8 cellular contexts compared by ENCODE assay signal in genomic region chr11:68038718-68039525, GRCh38. TPM values are rescaled to one million over a fixed set of nuclear protein-coding genes. Genes with fewer than 3 reads are reported as not detected.
DNase-seq lines count a peak whose midpoint lies in the region; ATAC-seq, FAIRE-seq and TF ChIP-seq lines count a peak whose summit lies in the region.

Gene TCIRG1 (plus strand): TSS chr11:68039025. CDS start chr11:68041272, 2,247 bp downstream.

- peak within 1 kb of the TSS; percentile 72 to 90 for H3K9ac ChIP-seq in K562 (ENCODE audit: insufficient read depth in 1 of 2, low read depth in 2 of 2, low read length in 2 of 2)

- H3K4me3 Mint-ChIP-seq in T-helper 2 cell treated with Interferon-gamma antibody and Interleukin-4, amounts not matched to agents 5 μg/mL and 100 μg/mL, for 36 hours: peak within 1 kb of the TSS; percentile 95

- no peaks in the 10 kb centered on the region for H3K27me3 Mint-ChIP-seq in T-helper 2 cell treated with Interferon-gamma antibody and Interleukin-4, amounts not matched to agents 5 μg/mL and 100 μg/mL, for 36 hours (ENCODE audit: low read depth)

- in situ Hi-C loops in K562 (cut with MboI): no loop called here

- FAIRE-seq in K562 (lab: Jason Lieb, UNC): peak; percentile 74

- peak within 1 kb of the TSS; percentile 95 for H2AFZ ChIP-seq in K562 (ENCODE audit: low read depth, low read length)

- H3K4me2 ChIP-seq in K562 (ENCODE audit: insufficient read depth, low read length): peak within 1 kb of the TSS; percentile 74

- DNase-seq in GM12865 (ENCODE audit: low read depth) (peak; percentile 84), HT-29 (ENCODE audit: low spot score) (peak; percentile 90), K562 (ENCODE audit: extremely low read depth in 1 of 4, low spot score in 3 of 4) (peak; percentile 90 to 94 (median 92)), iPS DF 4.7 (ENCODE audit: extremely low read depth, low spot score) (peak; percentile 36), skeletal muscle cell (ENCODE audit: low read depth) (no peak), OCI-M2 (lab: John Stamatoyannopoulos, UW; ENCODE audit: unreplicated experiment) (no peak)
- peak; percentile 68 for DNase-seq in T-helper 2 cell treated with Interferon-gamma antibody and Interleukin-4, amounts not matched to agents 5 μg/mL and 100 μg/mL, for 36 hours (ENCODE audit: low spot score)

- H3K36me3 Mint-ChIP-seq in T-helper 2 cell treated with Interferon-gamma antibody and Interleukin-4, amounts not matched to agents 5 μg/mL and 100 μg/mL, for 36 hours (ENCODE audit: low read depth): peaks cover 14% of the 10 kb centered on the region

- peak; percentile 83 for TF ChIP-seq POLR2A in K562 (conservative IDR thresholded peaks at IDR 0.05)

- BruUV-seq in K562 (replicated peaks; lab: Mats Ljungman, UMichigan): TSS peak; percentile 54

- no peak for TF ChIP-seq RAD21 in K562 (CRISPR knock-in tag; conservative IDR thresholded peaks at IDR 0.05 in 1 of 2, IDR thresholded peaks at IDR 0.05 in 1 of 2)

- POLR2A ChIA-PET in K562 (lab: Yijun Ruan, JAX): interaction anchor here (0.6 to 4.9 kb wide), 9 partner anchors 7 to 622 kb away, joined by 3 to 55 read pairs (median 5); no protein-coding TSS in a partner anchor

- peaks cover 37% of the 10 kb centered on the region for H3K79me2 ChIP-seq in K562 (ENCODE audit: control insufficient read depth, insufficient read depth, low read length)

- no peaks in the 10 kb centered on the region for H4K20me1 ChIP-seq in K562 (replicated peaks; ENCODE audit: control insufficient read depth, insufficient read depth, low read length)

- no peaks in the 10 kb centered on the region for H3K9me1 ChIP-seq in K562 (ENCODE audit: control insufficient read depth, insufficient read depth, low read length)

- no peak for TF ChIP-seq EP300 in K562 (IDR thresholded peaks at IDR 0.05; ENCODE audit: low read length)

- CTCF ChIA-PET in K562 (lab: Yijun Ruan, JAX; ENCODE audit: low intra/inter-chr PET ratio): no interaction called here

- peaks cover 14% of the 10 kb centered on the region for H3K4me1 Mint-ChIP-seq in T-helper 2 cell treated with Interferon-gamma antibody and Interleukin-4, amounts not matched to agents 5 μg/mL and 100 μg/mL, for 36 hours (ENCODE audit: low read depth)

- TF ChIP-seq CTCF in GM12865 (IDR thresholded peaks at IDR 0.05; ENCODE audit: insufficient read depth, low read depth, low read length, missing control alignments): no peak
- no peak for TF ChIP-seq CTCF in K562 (IDR thresholded peaks at IDR 0.05 in 2 of 3, conservative IDR thresholded peaks at IDR 0.05 in 1 of 3; ENCODE audit: insufficient read depth in 2 of 3, low read depth in 1 of 3, low read length in 3 of 3)

- ATAC-seq in K562: peak; percentile 80
- ATAC-seq in HG02678 (IDR thresholded peaks at IDR 0.05; ENCODE audit: unreplicated experiment): no peak

- H3K27ac Mint-ChIP-seq in T-helper 2 cell treated with Interferon-gamma antibody and Interleukin-4, amounts not matched to agents 5 μg/mL and 100 μg/mL, for 36 hours: peak within 1 kb of the TSS; percentile 94

- no peaks in the 10 kb centered on the region for H3K9me3 Mint-ChIP-seq in T-helper 2 cell treated with Interferon-gamma antibody and Interleukin-4, amounts not matched to agents 5 μg/mL and 100 μg/mL, for 36 hours

- H3K9me3 ChIP-seq in K562 (replicated peaks; ENCODE audit: control insufficient read depth, insufficient read depth, low read depth, low read length): no peaks in the 10 kb centered on the region

- H3K4me3 ChIP-seq in GM12865 (ENCODE audit: low read depth, low read length) (peak within 1 kb of the TSS; percentile 93), K562 (peak within 1 kb of the TSS; percentile 92), skeletal muscle cell (ENCODE audit: low read depth, low read length) (peak within 1 kb of the TSS; percentile 72)

- WGBS in K562 (ENCODE audit: insufficient coverage, low coverage, missing lambda C conversion rate): 3% methylated on average over 43 of the region's 51 CpGs

- H3K36me3 ChIP-seq in K562 (ENCODE audit: control insufficient read depth, insufficient read depth, low read length): peaks cover 44% of the 10 kb centered on the region; the same call in 2 of the 3 replicates

- H3K27ac ChIP-seq in K562 (ENCODE audit: extremely low read depth, low read depth, low read length): peak within 1 kb of the TSS; percentile 83

- no peaks in the 10 kb centered on the region for H3K27me3 ChIP-seq in K562 (ENCODE audit: control insufficient read depth in 2 of 2, insufficient read depth in 2 of 2, low read length in 2 of 2)

- peaks cover 44 to 81% of the 10 kb centered on the region in 2 experiments for H3K4me1 ChIP-seq in K562 (replicated peaks in 1 of 2; ENCODE audit: control insufficient read depth in 2 of 2, insufficient read depth in 2 of 2, low read length in 2 of 2)

- intact Hi-C loops in K562 (cut with micrococcal nuclease): no loop called here

TF ChIP-seq in K562, 482 proteins besides CTCF, POLR2A, EP300 and RAD21 (continues in another document):
- TF ChIP-seq U2AF2 (optimal IDR thresholded peaks at IDR 0.05; ENCODE audit: low read depth, low read length): no peak
- TF ChIP-seq ZNF277 (CRISPR knock-in tag; IDR thresholded peaks at IDR 0.05; ENCODE audit: borderline replicate concordance): no peak
- no peak for TF ChIP-seq ETS2 (tag; IDR thresholded peaks at IDR 0.05; ENCODE audit: borderline replicate concordance, poor library complexity, severe bottlenecking)
- no peak for TF ChIP-seq TCFL5 (CRISPR knock-in tag; conservative IDR thresholded peaks at IDR 0.05)
- TF ChIP-seq TGIF2 (CRISPR knock-in tag; IDR thresholded peaks at IDR 0.05): no peak
- no peak for TF ChIP-seq SNAPC5 (CRISPR knock-in tag; IDR thresholded peaks at IDR 0.05)
- TF ChIP-seq ZNF408 (CRISPR knock-in tag; IDR thresholded peaks at IDR 0.05; ENCODE audit: low read depth): no peak
- peak; percentile 97 for TF ChIP-seq PTBP1 (IDR thresholded peaks at IDR 0.05; ENCODE audit: low read depth, low read length)
- TF ChIP-seq LEF1 (IDR thresholded peaks at IDR 0.05): no peak
- no peak; the same call in 1 of the 2 replicates for TF ChIP-seq POLR2H (tag; IDR thresholded peaks at IDR 0.05; ENCODE audit: low read depth)
- TF ChIP-seq ATF6 (CRISPR knock-in tag; IDR thresholded peaks at IDR 0.05): no peak

RNA-seq across cellular contexts. Expression of gene TCIRG1, which starts in this region (rescaled TPM):
- total RNA-seq in HT-29 (2014; rRNA removed; shearing (Covaris generic)): 219 and 232 TPM in 2 replicates
- 106 and 531 TPM in 2 replicates for total RNA-seq in K562 (2011; cell fraction: chromatin; rRNA removed; ENCODE audit: low replicate concordance)
- total RNA-seq in K562 (2011; cell fraction: nucleolus; rRNA removed): 492 and 517 TPM in 2 replicates
- 190 and 232 TPM in 2 replicates for total RNA-seq in K562 (2011; cell fraction: nucleoplasm; rRNA removed)
- total RNA-seq in K562 (2014; rRNA removed) (78.0 and 82.8 TPM in 2 replicates), K562 (2014; rRNA removed; fragmentation: Illumina TruSeq; extraction: Trizol) (2.5 and 5.5 TPM in 2 replicates), K562 (2015; rRNA removed; fragmentation: Illumina TruSeq; extraction: Trizol) (24.4 and 28.7 TPM in 2 replicates), K562 (2021) (96.4 and 108 TPM in 2 replicates)
- polyA plus RNA-seq in K562 (2011; rRNA removed) (31.1 and 72.7 TPM in 2 replicates), K562 (2014; fragmentation: Illumina TruSeq; extraction: Trizol) (13.1 and 33.3 TPM in 2 replicates), K562 (2014; fragmentation: Nextera tagmentation; extraction: Ambion mirVana) (1 to 10 TPM in 1 of 2 experiments, under 1 TPM in 1; 0.49 to 1.9 TPM), K562 (2014; rRNA removed) (113 and 143 TPM in 2 replicates)
- polyA plus RNA-seq in K562 (2011; cell fraction: cytosol; rRNA removed): 56.1 and 92.6 TPM in 2 replicates
- polyA plus RNA-seq in K562 (2011; cell fraction: nucleus; rRNA removed): 923 and 1,215 TPM in 2 replicates
- 55.4 and 115 TPM in 2 replicates for polyA plus RNA-seq in K562 (2012)
- polyA minus RNA-seq in K562 (2011; rRNA and poly(A)+ RNA removed): 9.7 and 11.0 TPM in 2 replicates
- 28.2 and 33.0 TPM in 2 replicates for polyA minus RNA-seq in K562 (2011; cell fraction: cytosol; rRNA and poly(A)+ RNA removed)
- polyA minus RNA-seq in K562 (2011; cell fraction: nucleus; rRNA and poly(A)+ RNA removed): 139 and 154 TPM in 2 replicates

Comparison
In these comparisons a context has a peak if more than half of its experiments do, and no peak if none do; other contexts are left out.
1. DNase-seq: peak in GM12865 (single experiment), HT-29 (single experiment), T-helper 2 cell treated with Interferon-gamma antibody and Interleukin-4, amounts not matched to agents 5 μg/mL and 100 μg/mL, for 36 hours (single experiment), K562 (4 of 4) and iPS DF 4.7 (single experiment); none in skeletal muscle cell (single experiment) and OCI-M2 (single experiment).
2. Peak in every context shown above with its lines, with median percentiles within 50 percentile points of each other: H3K4me3 ChIP-seq.